Comparison of ENCODE assay signal across 17 cellular contexts in genomic region chr13:63190742-63191141, GRCh38.
DNase-seq lines count a peak whose midpoint lies in the region; ATAC-seq, FAIRE-seq and TF ChIP-seq lines count a peak whose summit lies in the region.
"Had no signal": no experiment of that assay in that cellular context is flagged by ENCODE, and none has a peak within 500 bp of the region (broad histone marks: within the 10 kb centered on the region; RNA-seq: fewer than 3 reads in every experiment).

No MANE protein-coding gene starts in this region.

- no peaks in the 10 kb centered on the region for H3K27me3 ChIP-seq in mesendoderm (ENCODE audit: insufficient read depth, low read length, poor library complexity)
- no peaks in the 10 kb centered on the region for H3K27me3 ChIP-seq in heart left ventricle
- no peaks in the 10 kb centered on the region for H3K27me3 ChIP-seq in tibial artery
- H3K27me3 ChIP-seq: gastroesophageal sphincter, pancreas, SJSA1 had no signal

- TF ChIP-seq CTCF in AG10803 (conservative IDR thresholded peaks at IDR 0.05; ENCODE audit: low read length) (no peak), chondrocyte (IDR thresholded peaks at IDR 0.05) (no peak), heart left ventricle (IDR thresholded peaks at IDR 0.05) (no peak), tibial artery (IDR thresholded peaks at IDR 0.05) (no peak)

- no peak overlapping the region for H3K4me2 ChIP-seq in mesendoderm (ENCODE audit: low read length)

- H3K79me2 ChIP-seq in mesendoderm (ENCODE audit: control insufficient read depth, insufficient read depth, low read length) = no peaks in the 10 kb centered on the region

- H3K4me1 Mint-ChIP-seq in chondrocyte (ENCODE audit: low read depth) = peaks cover 27% of the 10 kb centered on the region
- H3K4me1 Mint-ChIP-seq in T-helper 17 cell = no peaks in the 10 kb centered on the region
- H3K4me1 Mint-ChIP-seq: B cell, immature natural killer cell had no signal

- DNase-seq in AG10803 (ENCODE audit: low read depth) (peak; percentile 41), LHCN-M2 (ENCODE audit: low read depth) (peak; percentile 56), chondrocyte (ENCODE audit: low spot score) (no peak), mesendoderm (peak; percentile 65), frontal cortex (ENCODE audit: low spot score in 2 of 2) (no peak), T-helper 17 cell (no peak), heart left ventricle (no peak), tibial artery (no peak)
- DNase-seq: activated effector memory CD4-positive, alpha-beta T cell treated with Interleukin-2 at 50 U/mL for 16 hours; effector CD8-positive, alpha-beta T cell; immature natural killer cell; mucosa of descending colon; pancreas had no signal

- H3K4me1 ChIP-seq in mesendoderm (ENCODE audit: control insufficient read depth, low read depth, low read length) (no peaks in the 10 kb centered on the region), heart left ventricle (no peaks in the 10 kb centered on the region), tibial artery (no peaks in the 10 kb centered on the region)
- H3K4me1 ChIP-seq: gastroesophageal sphincter, pancreas, SJSA1 had no signal

- H3K79me1 ChIP-seq in mesendoderm (ENCODE audit: low read length) = no peaks in the 10 kb centered on the region

- no peak overlapping the region for H4K8ac ChIP-seq in mesendoderm (ENCODE audit: low read depth, low read length)

- TF ChIP-seq POLR2A in heart left ventricle (IDR thresholded peaks at IDR 0.05) = no peak

- no peaks in the 10 kb centered on the region for H3K9me3 ChIP-seq in T-helper 17 cell (ENCODE audit: control insufficient read depth, low read length, poor library complexity, severe bottlenecking)
- H3K9me3 ChIP-seq in heart left ventricle = peaks cover 0 to 5% (median 0%) of the 10 kb centered on the region in 12 donors
- no peaks in the 10 kb centered on the region for H3K9me3 ChIP-seq in tibial artery
- H3K9me3 ChIP-seq: gastroesophageal sphincter, pancreas, SJSA1 had no signal

- no peak overlapping the region for H3K9ac ChIP-seq in mesendoderm (ENCODE audit: low read length)

- no peaks in the 10 kb centered on the region for H3K36me3 Mint-ChIP-seq in chondrocyte (ENCODE audit: low read depth)
- no peaks in the 10 kb centered on the region for H3K36me3 Mint-ChIP-seq in T-helper 17 cell (ENCODE audit: low read depth)

- no peak overlapping the region for H3K23ac ChIP-seq in mesendoderm (ENCODE audit: low read length)

- no peak overlapping the region for H4K5ac ChIP-seq in mesendoderm (ENCODE audit: low read length)

- H3K4me3 Mint-ChIP-seq in chondrocyte (ENCODE audit: unreplicated experiment) = no peak overlapping the region
- no peak overlapping the region for H3K4me3 Mint-ChIP-seq in T-helper 17 cell
- H3K4me3 Mint-ChIP-seq: B cell, immature natural killer cell had no signal

- no peak overlapping the region for H3K18ac ChIP-seq in mesendoderm (ENCODE audit: low read length)

- no peaks in the 10 kb centered on the region for H3K36me3 ChIP-seq in mesendoderm (ENCODE audit: control insufficient read depth, insufficient read depth, low read length)
- H3K36me3 ChIP-seq in heart left ventricle = no peaks in the 10 kb centered on the region
- no peaks in the 10 kb centered on the region for H3K36me3 ChIP-seq in tibial artery
- H3K36me3 ChIP-seq: gastroesophageal sphincter, pancreas, SJSA1 had no signal

- H3K27ac ChIP-seq in mesendoderm (ENCODE audit: low read depth, low read length) = no peak overlapping the region
- no peak overlapping the region for H3K27ac ChIP-seq in heart left ventricle
- no peak overlapping the region for H3K27ac ChIP-seq in tibial artery
- H3K27ac ChIP-seq: gastroesophageal sphincter, pancreas, SJSA1 had no signal

- FAIRE-seq in frontal cortex (lab: Jason Lieb, UNC) = no peak
- FAIRE-seq: GM12878, pancreas had no signal

- H3K4me3 ChIP-seq in AG10803 (ENCODE audit: low read length) (no peak overlapping the region), mesendoderm (ENCODE audit: low read length) (no peak overlapping the region), heart left ventricle (no peak overlapping the region), tibial artery (no peak overlapping the region)
- H3K4me3 ChIP-seq: gastroesophageal sphincter, GM12878, mucosa of descending colon, pancreas, SJSA1 had no signal

- no peak overlapping the region for H2AK5ac ChIP-seq in mesendoderm (ENCODE audit: low read length)

- ATAC-seq in T-helper 17 cell (no peak), heart left ventricle (no peak)
- ATAC-seq: gastroesophageal sphincter, GM12878, mucosa of descending colon, pancreas had no signal

- peak overlapping the region; percentile 69 for H3K27ac Mint-ChIP-seq in chondrocyte (ENCODE audit: unreplicated experiment)
- H3K27ac Mint-ChIP-seq in T-helper 17 cell = no peak overlapping the region
- H3K27ac Mint-ChIP-seq: B cell, immature natural killer cell had no signal

- WGBS in mesendoderm (ENCODE audit: extremely low coverage, insufficient coverage, low lambda C conversion rate) = no CpG with 5 or more reads among the region's 5 CpGs
- 81 to 82% (median 81%) methylated on average over 5 of the region's 5 CpGs for WGBS in heart left ventricle, 4 donors

- H2BK15ac ChIP-seq in mesendoderm (replicated peaks; ENCODE audit: low read depth) = no peak overlapping the region

- no peak overlapping the region for H2BK120ac ChIP-seq in mesendoderm (ENCODE audit: low read depth, low read length)

- no peak overlapping the region for H2BK5ac ChIP-seq in mesendoderm (ENCODE audit: low read length)

- H3K27me3 Mint-ChIP-seq in chondrocyte (ENCODE audit: low read depth) (no peaks in the 10 kb centered on the region), T-helper 17 cell (no peaks in the 10 kb centered on the region)
- H3K27me3 Mint-ChIP-seq: B cell had no signal

- no peaks in the 10 kb centered on the region for H3K9me3 Mint-ChIP-seq in chondrocyte (ENCODE audit: low read depth)

- H3K4ac ChIP-seq in mesendoderm (ENCODE audit: low read depth, low read length) = no peak overlapping the region

- intact Hi-C loops in heart left ventricle (cut with DNase I) = no loop called here
- intact Hi-C loops in tibial artery (cut with DNase I; ENCODE audit: low total_unique reads) = no loop called here

- no peak overlapping the region for H3K56ac ChIP-seq in mesendoderm (ENCODE audit: low read length)

Comparison
In these comparisons a context has a peak if more than half of its experiments do, and no peak if none do; other contexts are left out.
1. DNase-seq: peak in AG10803 (single experiment), LHCN-M2 (single experiment) and mesendoderm (single experiment); none in chondrocyte (single experiment), frontal cortex (0 of 2), T-helper 17 cell (0 of 3), heart left ventricle (0 of 5) and tibial artery (0 of 2).